Comparison of ENCODE assay signal across 3 cellular contexts in genomic region chr5:180012316-180012715, GRCh38.
"Had no signal": no experiment of that assay in that cellular context is flagged by ENCODE, and none has a peak within 500 bp of the region (broad histone marks: within the 10 kb centered on the region; RNA-seq: fewer than 3 reads in every experiment).

No MANE protein-coding gene starts in this region.

- ATAC-seq: GM12878 had no signal

- DNase-seq: GDM1, GF-D8 had no signal

- H3K4me3 ChIP-seq: GM12878 had no signal
